22 cellular contexts compared by ENCODE assay signal in genomic region chrX:107773206-107773605, GRCh38. TPM values are rescaled to one million over a fixed set of nuclear protein-coding genes. Genes with fewer than 3 reads are reported as not detected.
A peak's percentile ranks its signal among the peaks of the same experiment; 100 is the strongest.
DNase-seq lines count a peak whose midpoint lies in the region; FAIRE-seq and TF ChIP-seq lines count a peak whose summit lies in the region.
"Had no signal": no experiment of that assay in that cellular context is flagged by ENCODE, and none has a peak within 500 bp of the region (broad histone marks: within the 10 kb centered on the region; RNA-seq: fewer than 3 reads in every experiment).

No MANE protein-coding gene starts in this region.

- no peaks in the 10 kb centered on the region for H3F3A ChIP-seq in smooth muscle cell (ENCODE audit: low read depth)

- FAIRE-seq in D721Med (lab: Jason Lieb, UNC), result no peak
- FAIRE-seq: GM19239, HepG2 had no signal

- H3K4me3 ChIP-seq in HUES48 (ENCODE audit: low read depth, low read length), result peak overlapping the region; percentile 24; the same call in 1 of the 2 replicates
- peak overlapping the region; percentile 64 for H3K4me3 ChIP-seq in smooth muscle cell
- H3K4me3 ChIP-seq: BLaER1 treated with 17β-estradiol and CSF1 and Interleukin-3, amounts not matched to agents 10 nM and 100 nM had no signal

- no peak overlapping the region for H3K4me3 Mint-ChIP-seq in glutamatergic neuron (ENCODE audit: unreplicated experiment)
- H3K4me3 Mint-ChIP-seq: T-cell had no signal

- H3K36me3 ChIP-seq in HUES48 (ENCODE audit: control insufficient read depth, insufficient read depth, low read length) (no peaks in the 10 kb centered on the region), smooth muscle cell (ENCODE audit: low read depth) (no peaks in the 10 kb centered on the region)
- H3K36me3 ChIP-seq: BLaER1 treated with 17β-estradiol and CSF1 and Interleukin-3, amounts not matched to agents 10 nM and 100 nM; neutrophil; sigmoid colon had no signal

- H3K4me1 ChIP-seq in HUES48 (ENCODE audit: control insufficient read depth, insufficient read depth, low read length), result peaks cover 48% of the 10 kb centered on the region
- H3K4me1 ChIP-seq in smooth muscle cell (ENCODE audit: low read depth), result peaks cover 16% of the 10 kb centered on the region

- no peak overlapping the region for H3K4me2 ChIP-seq in smooth muscle cell
- H3K4me2 ChIP-seq: BLaER1 treated with 17β-estradiol and CSF1 and Interleukin-3, amounts not matched to agents 10 nM and 100 nM had no signal

- H3K27ac Mint-ChIP-seq in glutamatergic neuron (ENCODE audit: unreplicated experiment), result no peak overlapping the region
- H3K27ac Mint-ChIP-seq: T-cell had no signal

- H3K79me2 ChIP-seq in smooth muscle cell (ENCODE audit: low read depth), result no peaks in the 10 kb centered on the region

- H3K27me3 Mint-ChIP-seq in glutamatergic neuron (ENCODE audit: unreplicated experiment), result peaks cover 3% of the 10 kb centered on the region

- in situ Hi-C loops in GM13977 (cut with MboI; ENCODE audit: low pct_unique_long_range_greater_than_20kb, low sequenced_read_pairs, unreplicated experiment), result no loop called here

- H3K9me3 ChIP-seq in HUES48 (ENCODE audit: control insufficient read depth, insufficient read depth, low read length) (no peaks in the 10 kb centered on the region), smooth muscle cell (replicated peaks; ENCODE audit: low read depth) (no peaks in the 10 kb centered on the region)
- H3K9me3 ChIP-seq: BLaER1 treated with 17β-estradiol and CSF1 and Interleukin-3, amounts not matched to agents 10 nM and 100 nM; neutrophil; sigmoid colon had no signal

- H3K36me3 Mint-ChIP-seq in glutamatergic neuron (ENCODE audit: unreplicated experiment), result no peaks in the 10 kb centered on the region
- H3K36me3 Mint-ChIP-seq: T-cell had no signal

- H3K27ac ChIP-seq in HUES48 (ENCODE audit: low read depth, low read length), result no peak overlapping the region
- H3K27ac ChIP-seq in smooth muscle cell (ENCODE audit: low read depth), result no peak overlapping the region
- H3K27ac ChIP-seq: BLaER1 treated with 17β-estradiol and CSF1 and Interleukin-3, amounts not matched to agents 10 nM and 100 nM; neutrophil; VCaP had no signal

- H3K4me1 Mint-ChIP-seq in glutamatergic neuron (ENCODE audit: low read depth, unreplicated experiment), result peaks cover 2% of the 10 kb centered on the region

- H3K9me3 Mint-ChIP-seq in glutamatergic neuron (ENCODE audit: unreplicated experiment), result no peaks in the 10 kb centered on the region
- H3K9me3 Mint-ChIP-seq: T-cell had no signal

- 20% methylated on average over 8 of the region's 8 CpGs for WGBS in smooth muscle cell (ENCODE audit: low lambda C conversion rate)

- DNase-seq in NCI-H526 treated with DMSO at 0.1 percent for 48 hours (lab: John Stamatoyannopoulos, UW) (peak; percentile 2), glutamatergic neuron (peak; percentile 23), smooth muscle cell (lab: John Stamatoyannopoulos, UW; ENCODE audit: unreplicated experiment) (no peak), D721Med (ENCODE audit: insufficient read length, low spot score) (no peak), GM13977 (ENCODE audit: low spot score) (no peak), Kasumi-1 (lab: John Stamatoyannopoulos, UW) (no peak)
- DNase-seq: DMS53; islet precursor cell; MM.1S; NCI-H2029 treated with DMSO at 0.1 percent for 48 hours; NK-92 treated with Interleukin-12 subunit alpha and Interleukin-12 subunit beta, amount 100 ng/mL, for 24 hours; sigmoid colon; stimulated activated CD4-positive, alpha-beta T cell treated with anti-CD3 and anti-CD28 coated beads, Interleukin-4, amount 100 ng/mL, for 1 hour; T-cell; trophoblast cell had no signal

- H3K27me3 ChIP-seq in HUES48 (ENCODE audit: control insufficient read depth, insufficient read depth, low read length), result peaks cover 68% of the 10 kb centered on the region
- H3K27me3 ChIP-seq in smooth muscle cell (ENCODE audit: low read depth), result peaks cover 43% of the 10 kb centered on the region
- H3K27me3 ChIP-seq: sigmoid colon had no signal

- TF ChIP-seq CTCF in glutamatergic neuron (IDR thresholded peaks at IDR 0.05; ENCODE audit: partially characterized antibody, unreplicated experiment), result no peak
- TF ChIP-seq CTCF in smooth muscle cell (IDR thresholded peaks at IDR 0.05; ENCODE audit: borderline replicate concordance, insufficient read depth, poor library complexity, severe bottlenecking), result no peak
- TF ChIP-seq CTCF in D721Med (IDR thresholded peaks at IDR 0.05; ENCODE audit: insufficient read depth, missing control alignments), result no peak
- TF ChIP-seq CTCF in GM13977 (IDR thresholded peaks at IDR 0.05; ENCODE audit: extremely low read depth, insufficient read depth, missing control alignments), result no peak

- H2AFZ ChIP-seq in smooth muscle cell (ENCODE audit: low read depth), result no peak overlapping the region

- H3K9ac ChIP-seq in HUES48 (ENCODE audit: low read depth, low read length), result no peak overlapping the region
- no peak overlapping the region for H3K9ac ChIP-seq in smooth muscle cell (ENCODE audit: low read depth)
- H3K9ac ChIP-seq: BLaER1 treated with 17β-estradiol and CSF1 and Interleukin-3, amounts not matched to agents 10 nM and 100 nM had no signal

- H4K20me1 ChIP-seq in smooth muscle cell (ENCODE audit: low read depth), result no peaks in the 10 kb centered on the region

RNA-seq across cellular contexts. Expression of gene TSC22D3, which starts 2.4 kb away (rescaled TPM):
- 107 TPM for total RNA-seq in glutamatergic neuron (ENCODE audit: unreplicated experiment)
- 144 and 163 TPM in 2 replicates for total RNA-seq in smooth muscle cell
- 202 and 271 TPM in 2 replicates for polyA plus RNA-seq in smooth muscle cell

RNA-seq across cellular contexts. Expression of gene NCBP2L, which starts 4.3 kb away (rescaled TPM):
- not detected for total RNA-seq in glutamatergic neuron (ENCODE audit: unreplicated experiment)
- total RNA-seq in smooth muscle cell, result not detected in 2 replicates
- not detected in 2 replicates for polyA plus RNA-seq in smooth muscle cell
- total RNA-seq: chondrocyte, HepG2, sigmoid colon, T-cell had no signal
- polyA plus RNA-seq: HepG2, sigmoid colon had no signal

RNA-seq across cellular contexts. Expression of gene MID2, which starts 52.5 kb away (rescaled TPM):
- 5.5 TPM for total RNA-seq in glutamatergic neuron (ENCODE audit: unreplicated experiment)
- 11.1 and 16.6 TPM in 2 replicates for total RNA-seq in smooth muscle cell
- polyA plus RNA-seq in smooth muscle cell, result 4.9 and 6.7 TPM in 2 replicates

Comparison
In these comparisons a context has a peak if more than half of its experiments do, and no peak if none do; other contexts are left out.
1. DNase-seq: peak in NCI-H526 treated with DMSO at 0.1 percent for 48 hours (single experiment) and glutamatergic neuron (single experiment); none in smooth muscle cell (single experiment), D721Med (single experiment), GM13977 (single experiment) and Kasumi-1 (0 of 2).